18 cellular contexts compared by ENCODE assay signal in genomic region chr10:132545659-132546367, GRCh38. TPM values are rescaled to one million over a fixed set of nuclear protein-coding genes. Genes with fewer than 3 reads are reported as not detected.
DNase-seq lines count a peak whose midpoint lies in the region; ATAC-seq and TF ChIP-seq lines count a peak whose summit lies in the region.
"Had no signal": no experiment of that assay in that cellular context is flagged by ENCODE, and none has a peak within 500 bp of the region (broad histone marks: within the 10 kb centered on the region; RNA-seq: fewer than 3 reads in every experiment).

No MANE protein-coding gene starts in this region.

- H3K4me1 ChIP-seq in aorta (ENCODE audit: control insufficient read depth in 1 of 2, insufficient read depth in 2 of 2, low read length in 2 of 2), result no peaks in the 10 kb centered on the region
- H3K4me1 ChIP-seq: Caco-2, colonic mucosa, SJCRH30 had no signal

- H3K4me3 ChIP-seq in aorta (ENCODE audit: low read length in 2 of 2), result no peak overlapping the region
- H3K4me3 ChIP-seq: colonic mucosa, right lobe of liver, SJCRH30, vagina had no signal

- H3K9me3 Mint-ChIP-seq in stimulated activated naive CD8-positive, alpha-beta T cell treated with anti-CD3 and anti-CD28 coated beads, Interleukin-15, Interleukin-2, amounts not matched to agents 100 ng/mL and 50 ng/mL, for 24 hours, result no peaks in the 10 kb centered on the region
- no peaks in the 10 kb centered on the region for H3K9me3 Mint-ChIP-seq in activated T-cell treated with anti-CD3 and anti-CD28 coated beads, Interleukin-2, amount 50 U/mL, for 4 hours
- no peaks in the 10 kb centered on the region for H3K9me3 Mint-ChIP-seq in naive thymus-derived CD8-positive, alpha-beta T cell
- H3K9me3 Mint-ChIP-seq: HFFc6 had no signal

- POLR2A ChIA-PET in naive thymus-derived CD8-positive, alpha-beta T cell (lab: Charles Lee), result interaction anchor here (0.5 kb wide), 1 partner anchor 150 kb away, joined by 3 read pairs; no protein-coding TSS in a partner anchor

- peak overlapping the region; percentile 13 for H3K4me3 Mint-ChIP-seq in stimulated activated naive CD8-positive, alpha-beta T cell treated with anti-CD3 and anti-CD28 coated beads, Interleukin-15, Interleukin-2, amounts not matched to agents 100 ng/mL and 50 ng/mL, for 24 hours
- H3K4me3 Mint-ChIP-seq in activated T-cell treated with anti-CD3 and anti-CD28 coated beads, Interleukin-2, amount 50 U/mL, for 4 hours, result peak overlapping the region; percentile 21
- peak overlapping the region in 9 of 10 donors; percentile 24 to 95 (median 39) for H3K4me3 Mint-ChIP-seq in naive thymus-derived CD8-positive, alpha-beta T cell
- H3K4me3 Mint-ChIP-seq: HFFc6 had no signal

- H3K4me1 Mint-ChIP-seq in stimulated activated naive CD8-positive, alpha-beta T cell treated with anti-CD3 and anti-CD28 coated beads, Interleukin-15, Interleukin-2, amounts not matched to agents 100 ng/mL and 50 ng/mL, for 24 hours (ENCODE audit: low read depth), result peaks cover 81% of the 10 kb centered on the region
- peaks cover 73% of the 10 kb centered on the region for H3K4me1 Mint-ChIP-seq in activated T-cell treated with anti-CD3 and anti-CD28 coated beads, Interleukin-2, amount 50 U/mL, for 4 hours (ENCODE audit: low read depth)
- peaks cover 22 to 92% (median 82%) of the 10 kb centered on the region in 4 donors for H3K4me1 Mint-ChIP-seq in naive thymus-derived CD8-positive, alpha-beta T cell

- no peak for DNase-seq in stimulated activated naive CD8-positive, alpha-beta T cell treated with anti-CD3 and anti-CD28 coated beads, Interleukin-15, Interleukin-2, amounts not matched to agents 100 U/mL and 50 U/mL, for 24 hours
- no peak for DNase-seq in activated T-cell treated with anti-CD3 and anti-CD28 coated beads, Interleukin-2, amount 50 U/mL, for 4 hours
- no peak for DNase-seq in naive thymus-derived CD8-positive, alpha-beta T cell
- DNase-seq in aorta (peak; percentile 43 to 74), NOMO-1 (lab: John Stamatoyannopoulos, UW; ENCODE audit: unreplicated experiment in 2 of 2) (no peak)
- no peak for DNase-seq in effector CD8-positive, alpha-beta T cell (lab: John Stamatoyannopoulos, UW)
- DNase-seq: colonic mucosa; foreskin fibroblast; HFFc6; NCI-H526 treated with DMSO at 0.1 percent for 48 hours; right lobe of liver; SJCRH30; stimulated activated CD4-positive, alpha-beta T cell treated with anti-CD3 and anti-CD28 coated beads, Interleukin-1b, Interleukin-23, amount 100 ng/mL, for 48 hours had no signal

- no peak for ATAC-seq in stimulated activated naive CD8-positive, alpha-beta T cell treated with anti-CD3 and anti-CD28 coated beads, Interleukin-15, Interleukin-2, amounts not matched to agents 100 U/mL and 50 U/mL, for 24 hours
- no peak for ATAC-seq in activated T-cell treated with anti-CD3 and anti-CD28 coated beads, Interleukin-2, amount 50 U/mL, for 4 hours
- no peak for ATAC-seq in naive thymus-derived CD8-positive, alpha-beta T cell
- ATAC-seq in aorta (ENCODE audit: low FRiP score) (no peak), SK-N-SH treated with all-trans-retinoic acid at 6 μM for 48 hours (no peak)
- ATAC-seq: activated CD4-positive, CD25-positive, alpha-beta regulatory T cell treated with anti-CD3 and anti-CD28 coated beads, Interleukin-2, amount 50 U/mL, for 24 hours had no signal

- no peak overlapping the region for H3K27ac ChIP-seq in aorta (ENCODE audit: low read depth in 1 of 2, low read length in 2 of 2)
- H3K27ac ChIP-seq: colonic mucosa, SJCRH30, vagina had no signal

- H3K36me3 Mint-ChIP-seq in stimulated activated naive CD8-positive, alpha-beta T cell treated with anti-CD3 and anti-CD28 coated beads, Interleukin-15, Interleukin-2, amounts not matched to agents 100 ng/mL and 50 ng/mL, for 24 hours (ENCODE audit: low read depth), result peaks cover 5% of the 10 kb centered on the region
- H3K36me3 Mint-ChIP-seq in activated T-cell treated with anti-CD3 and anti-CD28 coated beads, Interleukin-2, amount 50 U/mL, for 4 hours (ENCODE audit: insufficient read depth), result peaks cover 3% of the 10 kb centered on the region
- no peaks in the 10 kb centered on the region for H3K36me3 Mint-ChIP-seq in naive thymus-derived CD8-positive, alpha-beta T cell

- WGBS in aorta, 2 donors, result 94% methylated on average over 34 of the region's 34 CpGs

- peak overlapping the region; percentile 21 for H3K27ac Mint-ChIP-seq in stimulated activated naive CD8-positive, alpha-beta T cell treated with anti-CD3 and anti-CD28 coated beads, Interleukin-15, Interleukin-2, amounts not matched to agents 100 ng/mL and 50 ng/mL, for 24 hours
- H3K27ac Mint-ChIP-seq in naive thymus-derived CD8-positive, alpha-beta T cell, result peak overlapping the region; percentile 27 to 97 (median 58)
- H3K27ac Mint-ChIP-seq: HFFc6 had no signal

- H3K27me3 Mint-ChIP-seq in stimulated activated naive CD8-positive, alpha-beta T cell treated with anti-CD3 and anti-CD28 coated beads, Interleukin-15, Interleukin-2, amounts not matched to agents 100 ng/mL and 50 ng/mL, for 24 hours, result no peaks in the 10 kb centered on the region
- H3K27me3 Mint-ChIP-seq in activated T-cell treated with anti-CD3 and anti-CD28 coated beads, Interleukin-2, amount 50 U/mL, for 4 hours (ENCODE audit: low read depth), result no peaks in the 10 kb centered on the region
- no peaks in the 10 kb centered on the region for H3K27me3 Mint-ChIP-seq in naive thymus-derived CD8-positive, alpha-beta T cell

- no peaks in the 10 kb centered on the region for H3K36me3 ChIP-seq in aorta (ENCODE audit: control insufficient read depth in 1 of 2, insufficient read depth in 2 of 2, low read length in 1 of 2)
- H3K36me3 ChIP-seq: colonic mucosa, right lobe of liver, SJCRH30, vagina had no signal

- no peaks in the 10 kb centered on the region for H3K27me3 ChIP-seq in aorta (ENCODE audit: control insufficient read depth in 1 of 2, insufficient read depth in 2 of 2, low read length in 1 of 2)
- H3K27me3 ChIP-seq: colonic mucosa, right lobe of liver, SJCRH30, vagina had no signal

- intact Hi-C loops in aorta (cut with DNase I), result no loop called here

- H3K9me3 ChIP-seq in aorta (ENCODE audit: control insufficient read depth, low read length), result no peaks in the 10 kb centered on the region
- H3K9me3 ChIP-seq: Caco-2, colonic mucosa, right lobe of liver, SJCRH30, vagina had no signal

TF ChIP-seq in SK-N-SH treated with all-trans-retinoic acid at 6 μM for 48 hours, 23 proteins besides CTCF, POLR2A, EP300 and RAD21:
- no peak for TF ChIP-seq ZNF565 (CRISPR knock-in tag; conservative IDR thresholded peaks at IDR 0.05; ENCODE audit: low read depth)
- TF ChIP-seq, protein P1, sequence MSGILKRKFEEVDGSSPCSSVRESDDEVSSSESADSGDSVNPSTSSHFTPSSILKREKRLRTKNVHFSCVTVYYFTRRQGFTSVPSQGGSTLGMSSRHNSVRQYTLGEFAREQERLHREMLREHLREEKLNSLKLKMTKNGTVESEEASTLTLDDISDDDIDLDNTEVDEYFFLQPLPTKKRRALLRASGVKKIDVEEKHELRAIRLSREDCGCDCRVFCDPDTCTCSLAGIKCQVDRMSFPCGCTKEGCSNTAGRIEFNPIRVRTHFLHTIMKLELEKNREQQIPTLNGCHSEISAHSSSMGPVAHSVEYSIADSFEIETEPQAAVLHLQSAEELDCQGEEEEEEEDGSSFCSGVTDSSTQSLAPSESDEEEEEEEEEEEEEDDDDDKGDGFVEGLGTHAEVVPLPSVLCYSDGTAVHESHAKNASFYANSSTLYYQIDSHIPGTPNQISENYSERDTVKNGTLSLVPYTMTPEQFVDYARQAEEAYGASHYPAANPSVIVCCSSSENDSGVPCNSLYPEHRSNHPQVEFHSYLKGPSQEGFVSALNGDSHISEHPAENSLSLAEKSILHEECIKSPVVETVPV (CRISPR knock-in tag; IDR thresholded peaks at IDR 0.05), result no peak
- TF ChIP-seq TOX (CRISPR knock-in tag; IDR thresholded peaks at IDR 0.05; ENCODE audit: borderline replicate concordance), result no peak
- TF ChIP-seq POU6F1 (CRISPR knock-in tag; IDR thresholded peaks at IDR 0.05; ENCODE audit: borderline replicate concordance, low read depth), result no peak
- no peak for TF ChIP-seq ZC3H10 (CRISPR knock-in tag; IDR thresholded peaks at IDR 0.05)
- no peak for TF ChIP-seq ARNTL (CRISPR knock-in tag; IDR thresholded peaks at IDR 0.05; ENCODE audit: borderline replicate concordance, low read depth)
- no peak for TF ChIP-seq BACH2 (CRISPR knock-in tag; IDR thresholded peaks at IDR 0.05; ENCODE audit: borderline replicate concordance)
- no peak for TF ChIP-seq CSDC2 (CRISPR knock-in tag; IDR thresholded peaks at IDR 0.05)

RNA-seq across cellular contexts. Expression of gene INPP5A, which starts 8.2 kb away (rescaled TPM):
- total RNA-seq in activated T-cell treated with anti-CD3 and anti-CD28 coated beads, Interleukin-2, amount 50 U/mL, for 4 hours, result 1 to 10 TPM; 5.8 to 8.8 (median 6.9) TPM
- 10 to 100 TPM; 30.4 to 33.7 TPM for total RNA-seq in naive thymus-derived CD8-positive, alpha-beta T cell
- polyA plus RNA-seq in naive thymus-derived CD8-positive, alpha-beta T cell, result 1 to 10 TPM in 2 of 3 donors, under 1 TPM in 1; 0.51 to 3.9 (median 1.1) TPM
- 100 to 1,000 TPM in 1 of 2 donors, 10 to 100 TPM in 1; 66.4 to 112 TPM for total RNA-seq in aorta
- polyA plus RNA-seq in aorta, result 10 to 100 TPM; 37.7 to 43.4 TPM

Comparison
In these comparisons a context has a peak if more than half of its experiments do, and no peak if none do; other contexts are left out.
1. DNase-seq: peak in aorta (2 of 2); none in stimulated activated naive CD8-positive, alpha-beta T cell treated with anti-CD3 and anti-CD28 coated beads, Interleukin-15, Interleukin-2, amounts not matched to agents 100 U/mL and 50 U/mL, for 24 hours (single experiment), activated T-cell treated with anti-CD3 and anti-CD28 coated beads, Interleukin-2, amount 50 U/mL, for 4 hours (single experiment), naive thymus-derived CD8-positive, alpha-beta T cell (0 of 10), effector CD8-positive, alpha-beta T cell (single experiment) and NOMO-1 (0 of 2).
2. Peak in every context shown above with its lines, with median percentiles within 50 percentile points of each other: H3K4me3 Mint-ChIP-seq.